In genomic region chr14:93954900-93955891, GRCh38 we compare ENCODE assay signal across 8 cellular contexts. TPM values are rescaled to one million over a fixed set of nuclear protein-coding genes. Genes with fewer than 3 reads are reported as not detected.
A peak's percentile ranks its signal among the peaks of the same experiment; 100 is the strongest.
DNase-seq lines count a peak whose midpoint lies in the region; ATAC-seq lines count a peak whose summit lies in the region.

No MANE protein-coding gene starts in this region.

- no peaks in the 10 kb centered on the region for H3K9me3 Mint-ChIP-seq in activated CD4-positive, alpha-beta T cell treated with anti-CD3 and anti-CD28 coated beads for 36 hours (ENCODE audit: low read depth)
- H3K9me3 Mint-ChIP-seq in activated CD8-positive, alpha-beta memory T cell treated with anti-CD3 and anti-CD28 coated beads, Interleukin-2, amount 10 ng/mL, durations not matched to agents 7 days and 5 days (ENCODE audit: low read depth): no peaks in the 10 kb centered on the region

- H3K9me3 ChIP-seq in mucosa of stomach (ENCODE audit: control insufficient read depth, low read length): no peaks in the 10 kb centered on the region

- intact Hi-C loops in activated CD4-positive, alpha-beta T cell treated with anti-CD3 and anti-CD28 coated beads for 36 hours (cut with DNase I, micrococcal nuclease): loop anchor here (5.0 to 10.0 kb wide), 4 partner anchors 127 to 1570 kb away; partner anchors contain the start of genes DDX24 (in 1 of the 2) and IFI27L1 (in 1 of the 2)

- no peak overlapping the region for H3K4me3 ChIP-seq in mucosa of stomach (ENCODE audit: low read length)

- H3K27me3 ChIP-seq in mucosa of stomach (ENCODE audit: control insufficient read depth, insufficient read depth, low read length): no peaks in the 10 kb centered on the region

- DNase-seq in activated CD4-positive, alpha-beta T cell treated with anti-CD3 and anti-CD28 coated beads for 36 hours: peak; percentile 60
- DNase-seq in activated CD4-positive, alpha-beta T cell treated with anti-CD3 and anti-CD28 coated beads, Interleukin-2, amount 50 U/mL, for 4 hours: no peak
- peak; percentile 86 for DNase-seq in activated CD8-positive, alpha-beta memory T cell treated with anti-CD3 and anti-CD28 coated beads, Interleukin-2, amount 10 ng/mL, durations not matched to agents 7 days and 5 days
- DNase-seq in NCI-H82 (lab: John Stamatoyannopoulos, UW) (no peak), NCI-H2081 treated with DMSO at 0.1 percent for 48 hours (lab: John Stamatoyannopoulos, UW) (no peak), NCI-H1694 (lab: John Stamatoyannopoulos, UW) (no peak)

- H3K9ac ChIP-seq in mucosa of stomach (ENCODE audit: low read length): peak overlapping the region; percentile 32

- no peaks in the 10 kb centered on the region for H3K36me3 ChIP-seq in mucosa of stomach (ENCODE audit: control insufficient read depth, insufficient read depth, low read length)

- CTCF ChIA-PET in activated CD4-positive, alpha-beta T cell treated with anti-CD3 and anti-CD28 coated beads for 36 hours (lab: Charles Lee): interaction anchor here (0.6 to 6.4 kb wide), 7 partner anchors 15 to 220 kb away, joined by 3 to 46 read pairs (median 3); partner anchors contain the start of gene ASB2
- CTCF ChIA-PET in activated CD8-positive, alpha-beta memory T cell treated with anti-CD3 and anti-CD28 coated beads, Interleukin-2, amount 10 ng/mL, durations not matched to agents 7 days and 5 days (lab: Charles Lee): interaction anchor here (1.1 to 17.4 kb wide), 8 partner anchors 8 to 181 kb away, joined by 3 to 309 read pairs (median 7); partner anchors contain the start of gene ASB2

- peak overlapping the region; percentile 75 for H3K4me3 Mint-ChIP-seq in activated CD4-positive, alpha-beta T cell treated with anti-CD3 and anti-CD28 coated beads for 36 hours
- H3K4me3 Mint-ChIP-seq in activated CD8-positive, alpha-beta memory T cell treated with anti-CD3 and anti-CD28 coated beads, Interleukin-2, amount 10 ng/mL, durations not matched to agents 7 days and 5 days: peak overlapping the region; percentile 99

- H3K36me3 Mint-ChIP-seq in activated CD4-positive, alpha-beta T cell treated with anti-CD3 and anti-CD28 coated beads for 36 hours (ENCODE audit: low read depth): peaks cover 19% of the 10 kb centered on the region
- peaks cover 76% of the 10 kb centered on the region for H3K36me3 Mint-ChIP-seq in activated CD8-positive, alpha-beta memory T cell treated with anti-CD3 and anti-CD28 coated beads, Interleukin-2, amount 10 ng/mL, durations not matched to agents 7 days and 5 days

- ATAC-seq in activated CD4-positive, alpha-beta T cell treated with anti-CD3 and anti-CD28 coated beads for 36 hours: peak; percentile 8
- peak; percentile 31 for ATAC-seq in HG03460 (IDR thresholded peaks at IDR 0.05; ENCODE audit: unreplicated experiment)
- ATAC-seq in activated CD8-positive, alpha-beta memory T cell treated with anti-CD3 and anti-CD28 coated beads, Interleukin-2, amount 10 ng/mL, durations not matched to agents 7 days and 5 days: peak; percentile 35

- POLR2A ChIA-PET in activated CD4-positive, alpha-beta T cell treated with anti-CD3 and anti-CD28 coated beads for 36 hours (lab: Charles Lee): interaction anchor here (1.2 kb wide), 1 partner anchor 35 kb away, joined by 3 read pairs; no protein-coding TSS in a partner anchor

- peak overlapping the region; percentile 100 for H3K27ac Mint-ChIP-seq in activated CD4-positive, alpha-beta T cell treated with anti-CD3 and anti-CD28 coated beads for 36 hours
- peak overlapping the region; percentile 99 for H3K27ac Mint-ChIP-seq in activated CD8-positive, alpha-beta memory T cell treated with anti-CD3 and anti-CD28 coated beads, Interleukin-2, amount 10 ng/mL, durations not matched to agents 7 days and 5 days

- H3K27me3 Mint-ChIP-seq in activated CD4-positive, alpha-beta T cell treated with anti-CD3 and anti-CD28 coated beads for 36 hours: no peaks in the 10 kb centered on the region
- H3K27me3 Mint-ChIP-seq in activated CD8-positive, alpha-beta memory T cell treated with anti-CD3 and anti-CD28 coated beads, Interleukin-2, amount 10 ng/mL, durations not matched to agents 7 days and 5 days: no peaks in the 10 kb centered on the region

- peaks cover 28% of the 10 kb centered on the region for H3K4me1 ChIP-seq in mucosa of stomach (ENCODE audit: control insufficient read depth, insufficient read depth, low read length)

- H3K4me1 Mint-ChIP-seq in activated CD4-positive, alpha-beta T cell treated with anti-CD3 and anti-CD28 coated beads for 36 hours: peaks cover 99% of the 10 kb centered on the region
- H3K4me1 Mint-ChIP-seq in activated CD8-positive, alpha-beta memory T cell treated with anti-CD3 and anti-CD28 coated beads, Interleukin-2, amount 10 ng/mL, durations not matched to agents 7 days and 5 days: peaks cover 97% of the 10 kb centered on the region

RNA-seq across cellular contexts. Expression of gene ASB2, which starts 21.2 kb away (rescaled TPM):
- total RNA-seq in activated CD4-positive, alpha-beta T cell treated with anti-CD3 and anti-CD28 coated beads for 36 hours: 10 to 100 TPM; 24.8 to 25.5 TPM
- 100 to 1,000 TPM; 116 to 177 TPM for total RNA-seq in activated CD8-positive, alpha-beta memory T cell treated with anti-CD3 and anti-CD28 coated beads, Interleukin-2, amount 10 ng/mL, durations not matched to agents 7 days and 5 days

RNA-seq across cellular contexts. Expression of gene FAM181A, which starts 28.1 kb away (rescaled TPM):
- total RNA-seq in activated CD4-positive, alpha-beta T cell treated with anti-CD3 and anti-CD28 coated beads for 36 hours: not detected
- not detected for total RNA-seq in activated CD8-positive, alpha-beta memory T cell treated with anti-CD3 and anti-CD28 coated beads, Interleukin-2, amount 10 ng/mL, durations not matched to agents 7 days and 5 days

RNA-seq across cellular contexts. Expression of gene CCDC197, which starts 41.9 kb away (rescaled TPM):
- total RNA-seq in activated CD4-positive, alpha-beta T cell treated with anti-CD3 and anti-CD28 coated beads for 36 hours: under 1 TPM; 0.34 to 0.53 TPM
- total RNA-seq in activated CD8-positive, alpha-beta memory T cell treated with anti-CD3 and anti-CD28 coated beads, Interleukin-2, amount 10 ng/mL, durations not matched to agents 7 days and 5 days: under 1 TPM in 1 of 2 experiments, not detected in 1; 0.14 TPM

Comparison
In these comparisons a context has a peak if more than half of its experiments do, and no peak if none do; other contexts are left out.
1. DNase-seq: peak in activated CD4-positive, alpha-beta T cell treated with anti-CD3 and anti-CD28 coated beads for 36 hours (single experiment) and activated CD8-positive, alpha-beta memory T cell treated with anti-CD3 and anti-CD28 coated beads, Interleukin-2, amount 10 ng/mL, durations not matched to agents 7 days and 5 days (single experiment); none in activated CD4-positive, alpha-beta T cell treated with anti-CD3 and anti-CD28 coated beads, Interleukin-2, amount 50 U/mL, for 4 hours (0 of 2), NCI-H82 (single experiment), NCI-H2081 treated with DMSO at 0.1 percent for 48 hours (single experiment) and NCI-H1694 (single experiment).
2. RNA of gene ASB2, which starts 21.2 kb away (total RNA-seq): 116 to 177 TPM in activated CD8-positive, alpha-beta memory T cell treated with anti-CD3 and anti-CD28 coated beads, Interleukin-2, amount 10 ng/mL, durations not matched to agents 7 days and 5 days; 24.8 to 25.5 TPM in activated CD4-positive, alpha-beta T cell treated with anti-CD3 and anti-CD28 coated beads for 36 hours; every median in the first group is over 4 times any median in the second.
3. Peak in every context shown above with its lines, with median percentiles within 50 percentile points of each other: ATAC-seq.